Comparison of ENCODE assay signal across 24 cellular contexts in genomic region chr14:84112589-84112988, GRCh38.
"Had no signal": no experiment of that assay in that cellular context is flagged by ENCODE, and none has a peak within 500 bp of the region (broad histone marks: within the 10 kb centered on the region; RNA-seq: fewer than 3 reads in every experiment).

No MANE protein-coding gene starts in this region.

- H3K9me3 ChIP-seq: esophagus muscularis mucosa, left ventricle myocardium inferior, lower lobe of right lung, prostate gland, testis, tibial nerve had no signal

- H2AFZ ChIP-seq: parathyroid adenoma had no signal

- H3K36me3 ChIP-seq: esophagus muscularis mucosa, gastroesophageal sphincter, left ventricle myocardium inferior, lower lobe of right lung, prostate gland, spleen, tibial nerve had no signal

- H3K9ac ChIP-seq: parathyroid adenoma had no signal

- H3K27me3 ChIP-seq: esophagus muscularis mucosa, gastroesophageal sphincter, spleen, testis, tibial nerve had no signal

- DNase-seq: cerebellar nuclear complex; dorsolateral prefrontal cortex; effector memory CD4-positive, alpha-beta T cell; foreskin fibroblast; immature natural killer cell; left ventricle myocardium inferior; lower lobe of right lung; mesenchymal stem cell; midbrain; spleen; stimulated activated CD4-positive, alpha-beta T cell treated with anti-CD3 and anti-CD28 coated beads, Interleukin-15, amount 100 ng/mL, for 24 hours; stimulated activated CD4-positive, alpha-beta T cell treated with anti-CD3 and anti-CD28 coated beads, Interleukin-1b, Interleukin-23, amount 100 ng/mL, for 48 hours; stimulated activated CD4-positive, alpha-beta T cell treated with anti-CD3 and anti-CD28 coated beads, Interleukin-4, amount 100 ng/mL, for 4 hours; stimulated activated naive B cell treated with anti-CD40 and anti-IgM and Interleukin-4, amounts not matched to agents 10 μg/mL and 1 μg/mL and 100 μg/mL, for 72 hours; stimulated activated naive CD8-positive, alpha-beta T cell treated with anti-CD3 and anti-CD28 coated beads, Interleukin-15, amount 100 ng/mL, for 72 hours; testis had no signal

- H3K4me1 ChIP-seq: esophagus muscularis mucosa, gastroesophageal sphincter, left ventricle myocardium inferior, lower lobe of right lung, parathyroid adenoma, prostate gland, spleen, testis, tibial nerve had no signal

- H3K27ac ChIP-seq: dorsolateral prefrontal cortex, epithelial cell of prostate, esophagus muscularis mucosa, gastroesophageal sphincter, left ventricle myocardium inferior, lower lobe of right lung, parathyroid adenoma, prostate gland, spleen, testis, tibial nerve had no signal

- ATAC-seq: gastroesophageal sphincter; lower lobe of right lung; sciatic nerve; stimulated activated naive B cell treated with anti-CD40 and anti-IgM and Interleukin-4, amounts not matched to agents 10 μg/mL and 1 μg/mL and 100 μg/mL, for 72 hours; stimulated activated naive CD8-positive, alpha-beta T cell treated with anti-CD3 and anti-CD28 coated beads, Interleukin-15, amount 100 ng/mL, for 72 hours had no signal

- H3K4me1 Mint-ChIP-seq: stimulated activated naive B cell treated with anti-CD40 and anti-IgM and Interleukin-4, amounts not matched to agents 10 μg/mL and 1 μg/mL and 100 μg/mL, for 72 hours; stimulated activated naive CD8-positive, alpha-beta T cell treated with anti-CD3 and anti-CD28 coated beads, Interleukin-15, amount 100 ng/mL, for 72 hours had no signal

- H3K27me3 Mint-ChIP-seq: stimulated activated naive B cell treated with anti-CD40 and anti-IgM and Interleukin-4, amounts not matched to agents 10 μg/mL and 1 μg/mL and 100 μg/mL, for 72 hours; stimulated activated naive CD8-positive, alpha-beta T cell treated with anti-CD3 and anti-CD28 coated beads, Interleukin-15, amount 100 ng/mL, for 72 hours had no signal

- H3K79me2 ChIP-seq: parathyroid adenoma had no signal

- H3K4me3 Mint-ChIP-seq: immature natural killer cell; nephron; stimulated activated naive B cell treated with anti-CD40 and anti-IgM and Interleukin-4, amounts not matched to agents 10 μg/mL and 1 μg/mL and 100 μg/mL, for 72 hours; stimulated activated naive CD8-positive, alpha-beta T cell treated with anti-CD3 and anti-CD28 coated beads, Interleukin-15, amount 100 ng/mL, for 72 hours had no signal

- H3K27ac Mint-ChIP-seq: nephron; stimulated activated naive B cell treated with anti-CD40 and anti-IgM and Interleukin-4, amounts not matched to agents 10 μg/mL and 1 μg/mL and 100 μg/mL, for 72 hours; stimulated activated naive CD8-positive, alpha-beta T cell treated with anti-CD3 and anti-CD28 coated beads, Interleukin-15, amount 100 ng/mL, for 72 hours had no signal

- H3K4me3 ChIP-seq: dorsolateral prefrontal cortex, esophagus muscularis mucosa, gastroesophageal sphincter, left ventricle myocardium inferior, lower lobe of right lung, prostate gland, spleen, testis, tibial nerve had no signal

- H3K36me3 Mint-ChIP-seq: stimulated activated naive B cell treated with anti-CD40 and anti-IgM and Interleukin-4, amounts not matched to agents 10 μg/mL and 1 μg/mL and 100 μg/mL, for 72 hours had no signal
